Comparison of ENCODE assay signal across 22 cellular contexts in genomic region chr1:96187027-96187426, GRCh38.
"Had no signal": no experiment of that assay in that cellular context is flagged by ENCODE, and none has a peak within 500 bp of the region (broad histone marks: within the 10 kb centered on the region; RNA-seq: fewer than 3 reads in every experiment).

No MANE protein-coding gene starts in this region.

- H3K27ac ChIP-seq: dorsolateral prefrontal cortex, foreskin keratinocyte, heart left ventricle, hepatocyte, lower lobe of right lung, ovary, psoas muscle, sigmoid colon, stomach, thyroid gland, upper lobe of left lung had no signal

- DNase-seq: dorsolateral prefrontal cortex; effector CD4-positive, alpha-beta T cell; foreskin keratinocyte; heart left ventricle; left ventricle myocardium superior; lower lobe of right lung; naive thymus-derived CD8-positive, alpha-beta T cell; occipital lobe; ovary; posterior cingulate gyrus; psoas muscle; right cardiac atrium; sigmoid colon; stimulated activated CD4-positive, alpha-beta T cell treated with anti-CD3 and anti-CD28 coated beads, Interleukin-2, amount 100 ng/mL, for 24 hours; stimulated activated CD4-positive, alpha-beta T cell treated with anti-CD3 and anti-CD28 coated beads, Interleukin-4, amount 100 ng/mL, for 24 hours; stimulated activated naive CD4-positive, alpha-beta T cell treated with Interleukin-2 at 50 U/mL for 16 hours; stomach; thyroid gland; upper lobe of left lung had no signal

- H3K27me3 Mint-ChIP-seq: naive thymus-derived CD8-positive, alpha-beta T cell had no signal

- H3K4me1 ChIP-seq: foreskin keratinocyte, heart left ventricle, lower lobe of right lung, psoas muscle, sigmoid colon, stomach, thyroid gland, upper lobe of left lung had no signal

- H3K4me1 Mint-ChIP-seq: naive thymus-derived CD8-positive, alpha-beta T cell; stimulated activated effector memory CD8-positive, alpha-beta T cell treated with anti-CD3 and anti-CD28 coated beads, Interleukin-12 subunit alpha, Interleukin-12 subunit beta, amount 100 ng/mL, for 72 hours had no signal

- H3K36me3 Mint-ChIP-seq: stimulated activated effector memory CD8-positive, alpha-beta T cell treated with anti-CD3 and anti-CD28 coated beads, Interleukin-12 subunit alpha, Interleukin-12 subunit beta, amount 100 ng/mL, for 72 hours had no signal

- H3K36me3 ChIP-seq: gastroesophageal sphincter, heart left ventricle, lower lobe of right lung, ovary, sigmoid colon, stomach, thyroid gland, upper lobe of left lung had no signal

- H3K79me2 ChIP-seq: hepatocyte had no signal

- H3K4me2 ChIP-seq: hepatocyte had no signal

- H3K9me3 ChIP-seq: lower lobe of right lung, ovary, psoas muscle, thyroid gland had no signal

- H3K27me3 ChIP-seq: gastroesophageal sphincter, heart left ventricle, hepatocyte, ovary, sigmoid colon, stomach, thyroid gland, upper lobe of left lung had no signal

- H3K4me3 ChIP-seq: dorsolateral prefrontal cortex, gastroesophageal sphincter, heart left ventricle, hepatocyte, lower lobe of right lung, ovary, psoas muscle, sigmoid colon, stomach, thyroid gland, upper lobe of left lung had no signal

- H2AFZ ChIP-seq: hepatocyte had no signal

- H3K4me3 Mint-ChIP-seq: naive thymus-derived CD8-positive, alpha-beta T cell; stimulated activated effector memory CD8-positive, alpha-beta T cell treated with anti-CD3 and anti-CD28 coated beads, Interleukin-12 subunit alpha, Interleukin-12 subunit beta, amount 100 ng/mL, for 72 hours had no signal

- H3K27ac Mint-ChIP-seq: naive thymus-derived CD8-positive, alpha-beta T cell; stimulated activated effector memory CD8-positive, alpha-beta T cell treated with anti-CD3 and anti-CD28 coated beads, Interleukin-12 subunit alpha, Interleukin-12 subunit beta, amount 100 ng/mL, for 72 hours had no signal
